In genomic region chr18:42052137-42052708, GRCh38 we compare ENCODE assay signal across 8 cellular contexts.
DNase-seq lines count a peak whose midpoint lies in the region; ATAC-seq, FAIRE-seq and TF ChIP-seq lines count a peak whose summit lies in the region.

No MANE protein-coding gene starts in this region.

- FAIRE-seq in GM12878 (lab: Jason Lieb, UNC): peak; percentile 44

- CTCF ChIA-PET in GM12878 (lab: Yijun Ruan, JAX): interaction anchor here (0.8 to 6.1 kb wide), 27 partner anchors 8 to 1222 kb away, joined by 3 to 104 read pairs (median 7); no protein-coding TSS in a partner anchor

- WGBS in GM12878 (ENCODE audit: insufficient coverage, insufficient replicate concordance, low lambda C conversion rate, missing lambda C conversion rate): 63% methylated on average over 3 of the region's 3 CpGs

- TF ChIP-seq POLR2A in GM12878 (IDR thresholded peaks at IDR 0.05; ENCODE audit: low read depth, low read length): no peak

- H3K36me3 Mint-ChIP-seq in stimulated activated memory B cell treated with anti-CD40 and anti-IgM and Interleukin-4, amounts not matched to agents 10 μg/mL and 1 μg/mL and 100 μg/mL, for 72 hours: peaks cover 26% of the 10 kb centered on the region

- no peak overlapping the region for H3K9ac ChIP-seq in GM12878 (ENCODE audit: control insufficient read depth, insufficient read depth, low read length)

- BruUV-seq in GM12878 (replicated peaks; lab: Mats Ljungman, UMichigan): no TSS peak

- SMC1A ChIA-PET in GM12878 (lab: Charles Lee; ENCODE audit: uncharacterized antibody, unreplicated experiment): interaction anchor here (0.6 to 4.1 kb wide), 9 partner anchors 12 to 1220 kb away, joined by 3 to 46 read pairs (median 11); no protein-coding TSS in a partner anchor

- 0 out of 3 replicates have a peak, but pooled peaks have one; percentile 28 for ATAC-seq in GM12878
- no peak for ATAC-seq in GM21529 (IDR thresholded peaks at IDR 0.05; ENCODE audit: unreplicated experiment)
- ATAC-seq in HG02759 (IDR thresholded peaks at IDR 0.05; ENCODE audit: unreplicated experiment): no peak
- ATAC-seq in stimulated activated memory B cell treated with anti-CD40 and anti-IgM and Interleukin-4, amounts not matched to agents 10 μg/mL and 1 μg/mL and 100 μg/mL, for 72 hours: no peak
- ATAC-seq in stimulated activated naive CD8-positive, alpha-beta T cell treated with anti-CD3 and anti-CD28 coated beads, Interleukin-15, Interleukin-2, amounts not matched to agents 100 U/mL and 50 U/mL, for 24 hours: no peak

- intact Hi-C loops in GM12878 (cut with micrococcal nuclease; ENCODE audit: unreplicated experiment): loop anchor here (2.0 to 10.0 kb wide), 3 partner anchors 220 to 1513 kb away; no protein-coding TSS in a partner anchor

- H3K4me2 ChIP-seq in GM12878 (ENCODE audit: control insufficient read depth, insufficient read depth): no peak overlapping the region

- RAD21 ChIA-PET in GM12878 (lab: Charles Lee; ENCODE audit: unreplicated experiment): interaction anchor here (1.2 to 2.3 kb wide), 6 partner anchors 13 to 1219 kb away, joined by 3 to 9 read pairs (median 5); no protein-coding TSS in a partner anchor

- H4K20me1 ChIP-seq in GM12878 (ENCODE audit: control insufficient read depth, insufficient read depth): no peaks in the 10 kb centered on the region

- H3K4me1 ChIP-seq in GM12878 (ENCODE audit: control insufficient read depth, insufficient read depth, low read length): no peaks in the 10 kb centered on the region

- no peak overlapping the region for H3K4me3 ChIP-seq in GM12878

- no peaks in the 10 kb centered on the region for H3K27me3 ChIP-seq in GM12878 (replicated peaks in 1 of 2; ENCODE audit: control insufficient read depth in 2 of 2, insufficient read depth in 2 of 2, low read length in 1 of 2)

- H3K4me3 Mint-ChIP-seq in stimulated activated memory B cell treated with anti-CD40 and anti-IgM and Interleukin-4, amounts not matched to agents 10 μg/mL and 1 μg/mL and 100 μg/mL, for 72 hours: no peak overlapping the region

- H3K27me3 Mint-ChIP-seq in stimulated activated memory B cell treated with anti-CD40 and anti-IgM and Interleukin-4, amounts not matched to agents 10 μg/mL and 1 μg/mL and 100 μg/mL, for 72 hours: no peaks in the 10 kb centered on the region

- H2AFZ ChIP-seq in GM12878 (ENCODE audit: control insufficient read depth, low read depth, low read length): no peak overlapping the region

- no peak overlapping the region for H3K27ac Mint-ChIP-seq in stimulated activated memory B cell treated with anti-CD40 and anti-IgM and Interleukin-4, amounts not matched to agents 10 μg/mL and 1 μg/mL and 100 μg/mL, for 72 hours

- H3K36me3 ChIP-seq in GM12878 (ENCODE audit: control insufficient read depth in 2 of 2, insufficient read depth in 2 of 2, low read length in 1 of 2): peaks cover 0 to 13% of the 10 kb centered on the region in 2 experiments; a peak in 2 of 4 replicates

- no peaks in the 10 kb centered on the region for H3K79me2 ChIP-seq in GM12878 (ENCODE audit: control insufficient read depth, insufficient read depth, low read length)

- peaks cover 7% of the 10 kb centered on the region for H3K4me1 Mint-ChIP-seq in stimulated activated memory B cell treated with anti-CD40 and anti-IgM and Interleukin-4, amounts not matched to agents 10 μg/mL and 1 μg/mL and 100 μg/mL, for 72 hours

- TF ChIP-seq EP300 in GM12878 (IDR thresholded peaks at IDR 0.05; ENCODE audit: borderline replicate concordance in 1 of 2, control insufficient read depth in 1 of 2, low read depth in 2 of 2, low read length in 2 of 2): no peak

- POLR2A ChIA-PET in GM12878 (lab: Charles Lee): no interaction called here

- TF ChIP-seq CTCF in GM12878 (IDR thresholded peaks at IDR 0.05 in 2 of 3, conservative IDR thresholded peaks at IDR 0.05 in 1 of 3; ENCODE audit: control insufficient read depth in 2 of 3, extremely low read depth in 1 of 3, insufficient read depth in 1 of 3, low read depth in 3 of 3, low read length in 3 of 3): peak; percentile 31 to 45 (median 45); a peak in 5 of 6 replicates

- DNase-seq in EL (peak; percentile 17), M059J (ENCODE audit: low read depth) (peak; percentile 17), GM12878 (ENCODE audit: low read depth, low spot score) (no peak), midbrain (lab: John Stamatoyannopoulos, UW) (peak; percentile 57)
- DNase-seq in stimulated activated naive CD8-positive, alpha-beta T cell treated with anti-CD3 and anti-CD28 coated beads, Interleukin-15, Interleukin-2, amounts not matched to agents 100 U/mL and 50 U/mL, for 24 hours: no peak

- no peaks in the 10 kb centered on the region for H3K9me3 ChIP-seq in GM12878 (replicated peaks; ENCODE audit: control insufficient read depth, insufficient read depth, low read length)

- in situ Hi-C loops in GM12878 (cut with MboI): no loop called here

- no peak for TF ChIP-seq RAD21 in GM12878 (IDR thresholded peaks at IDR 0.05; ENCODE audit: insufficient read depth, low read depth, low read length)

- no peak overlapping the region for H3K27ac ChIP-seq in GM12878 (ENCODE audit: control insufficient read depth, insufficient read depth)

- H3K9me3 Mint-ChIP-seq in stimulated activated memory B cell treated with anti-CD40 and anti-IgM and Interleukin-4, amounts not matched to agents 10 μg/mL and 1 μg/mL and 100 μg/mL, for 72 hours: no peaks in the 10 kb centered on the region

TF ChIP-seq in GM12878, 131 proteins besides CTCF, POLR2A, EP300 and RAD21 (continues in another document):
- no peak for TF ChIP-seq CBFB (IDR thresholded peaks at IDR 0.05; ENCODE audit: low read depth)
- TF ChIP-seq RBBP5 (conservative IDR thresholded peaks at IDR 0.05): no peak
- TF ChIP-seq IRF3 (IDR thresholded peaks at IDR 0.05): no peak
- TF ChIP-seq RELA (IDR thresholded peaks at IDR 0.05; ENCODE audit: borderline replicate concordance, partially characterized antibody): no peak
- TF ChIP-seq PKNOX1 (IDR thresholded peaks at IDR 0.05): no peak
- no peak for TF ChIP-seq HDAC6 (IDR thresholded peaks at IDR 0.05; ENCODE audit: unreplicated experiment)
- TF ChIP-seq EED (IDR thresholded peaks at IDR 0.05; ENCODE audit: low read depth): no peak
- TF ChIP-seq KLF5 (IDR thresholded peaks at IDR 0.05; ENCODE audit: partially characterized antibody): no peak
- TF ChIP-seq BHLHE40 (IDR thresholded peaks at IDR 0.05; ENCODE audit: borderline replicate concordance in 1 of 2, low read depth in 2 of 2, low read length in 1 of 2): no peak
- no peak for TF ChIP-seq NFYA (IDR thresholded peaks at IDR 0.05; ENCODE audit: borderline replicate concordance, low read depth, low read length)
- no peak for TF ChIP-seq ZNF592 (IDR thresholded peaks at IDR 0.05)

Comparison
In these comparisons a context has a peak if more than half of its experiments do, and no peak if none do; other contexts are left out.
1. DNase-seq: peak in EL (single experiment), M059J (single experiment) and midbrain (single experiment); none in GM12878 (single experiment) and stimulated activated naive CD8-positive, alpha-beta T cell treated with anti-CD3 and anti-CD28 coated beads, Interleukin-15, Interleukin-2, amounts not matched to agents 100 U/mL and 50 U/mL, for 24 hours (single experiment).